24 cellular contexts compared by ENCODE assay signal in genomic region chr5:9209846-9210547, GRCh38.
DNase-seq lines count a peak whose midpoint lies in the region; TF ChIP-seq lines count a peak whose summit lies in the region.
"Had no signal": no experiment of that assay in that cellular context is flagged by ENCODE, and none has a peak within 500 bp of the region (broad histone marks: within the 10 kb centered on the region; RNA-seq: fewer than 3 reads in every experiment).

No MANE protein-coding gene starts in this region.

- intact Hi-C loops in esophagus squamous epithelium (cut with DNase I): no loop called here

- H3K4me3 ChIP-seq in esophagus squamous epithelium (no peak overlapping the region), SJCRH30 (no peak overlapping the region)
- H3K4me3 ChIP-seq: adrenal gland, GM23338, psoas muscle had no signal

- WGBS in esophagus squamous epithelium, 2 donors: 65 to 74% methylated on average over 3 of the region's 3 CpGs

- H3K4me1 ChIP-seq in esophagus squamous epithelium (no peaks in the 10 kb centered on the region), SJCRH30 (no peaks in the 10 kb centered on the region)
- H3K4me1 ChIP-seq: adrenal gland, psoas muscle had no signal

- TF ChIP-seq CTCF in esophagus squamous epithelium (IDR thresholded peaks at IDR 0.05): no peak

- H3K36me3 ChIP-seq in esophagus squamous epithelium (no peaks in the 10 kb centered on the region), SJCRH30 (no peaks in the 10 kb centered on the region)
- H3K36me3 ChIP-seq: adrenal gland had no signal

- no peak overlapping the region for H3K27ac ChIP-seq in esophagus squamous epithelium
- H3K27ac ChIP-seq in SJCRH30: no peak overlapping the region
- H3K27ac ChIP-seq: adrenal gland, psoas muscle had no signal

- peak; percentile 60 for DNase-seq in ELR (ENCODE audit: low read depth)
- peak; percentile 48 for DNase-seq in LHCN-M2 (ENCODE audit: low read depth)
- DNase-seq in amniotic epithelial cell (ENCODE audit: low read depth): peak; percentile 47
- peak; percentile 37 for DNase-seq in iris pigment epithelial cell (ENCODE audit: low read depth)
- no peak for DNase-seq in esophagus squamous epithelium (lab: John Stamatoyannopoulos, UW)
- no peak for DNase-seq in SJCRH30
- DNase-seq in activated CD4-positive, alpha-beta T cell treated with anti-CD3 and anti-CD28 coated beads, Interleukin-2, amount 50 U/mL, for 4 hours: no peak
- DNase-seq: activated CD4-positive, alpha-beta T cell treated with anti-CD3 and anti-CD28 coated beads for 4 hours; activated T-cell treated with anti-CD3 and anti-CD28 coated beads, Interleukin-2, amount 50 U/mL, for 4 hours; adrenal gland; AML-193; CD8-positive, alpha-beta T cell; DMS 273 treated with DMSO at 0.1 percent for 48 hours; endodermal cell; GDM1; Karpas-422; NCI-H1105 treated with DMSO at 0.1 percent for 48 hours; NCI-H2081; NCI-H345; psoas muscle; small intestine; stimulated activated CD4-positive, alpha-beta T cell treated with anti-CD3 and anti-CD28 coated beads, Interleukin-2, amount 100 ng/mL, for 24 hours; trophoblast cell had no signal

- H3K9me3 ChIP-seq in esophagus squamous epithelium: no peaks in the 10 kb centered on the region
- H3K9me3 ChIP-seq in SJCRH30 (replicated peaks): no peaks in the 10 kb centered on the region
- H3K9me3 ChIP-seq: adrenal gland, psoas muscle had no signal

- no peak for TF ChIP-seq POLR2A in esophagus squamous epithelium (IDR thresholded peaks at IDR 0.05)

- no peaks in the 10 kb centered on the region for H3K27me3 ChIP-seq in esophagus squamous epithelium
- no peaks in the 10 kb centered on the region for H3K27me3 ChIP-seq in SJCRH30
- H3K27me3 ChIP-seq: adrenal gland had no signal

Comparison
In these comparisons a context has a peak if more than half of its experiments do, and no peak if none do; other contexts are left out.
1. DNase-seq: peak in ELR (single experiment), LHCN-M2 (single experiment), amniotic epithelial cell (single experiment) and iris pigment epithelial cell (single experiment); none in esophagus squamous epithelium (single experiment), SJCRH30 (0 of 2) and activated CD4-positive, alpha-beta T cell treated with anti-CD3 and anti-CD28 coated beads, Interleukin-2, amount 50 U/mL, for 4 hours (0 of 2).